In genomic region chr9:14418262-14419200, GRCh38 we compare ENCODE assay signal across 17 cellular contexts.
DNase-seq lines count a peak whose midpoint lies in the region; ATAC-seq and TF ChIP-seq lines count a peak whose summit lies in the region.
"Had no signal": no experiment of that assay in that cellular context is flagged by ENCODE, and none has a peak within 500 bp of the region (broad histone marks: within the 10 kb centered on the region; RNA-seq: fewer than 3 reads in every experiment).

No MANE protein-coding gene starts in this region.

- no peaks in the 10 kb centered on the region for H3K4me1 Mint-ChIP-seq in Caco-2 (ENCODE audit: low read depth, unreplicated experiment)
- H3K4me1 Mint-ChIP-seq: CD4-positive, CD25-positive, alpha-beta regulatory T cell; stimulated activated naive B cell treated with anti-CD40 and anti-IgM and Interleukin-4, amounts not matched to agents 10 μg/mL and 1 μg/mL and 100 μg/mL, for 72 hours had no signal

- no peaks in the 10 kb centered on the region for H3K79me2 ChIP-seq in SK-N-SH (ENCODE audit: insufficient read depth)

- no peaks in the 10 kb centered on the region for H3K36me3 Mint-ChIP-seq in Caco-2 (ENCODE audit: insufficient read depth, unreplicated experiment)
- H3K36me3 Mint-ChIP-seq: CD4-positive, CD25-positive, alpha-beta regulatory T cell; stimulated activated naive B cell treated with anti-CD40 and anti-IgM and Interleukin-4, amounts not matched to agents 10 μg/mL and 1 μg/mL and 100 μg/mL, for 72 hours had no signal

- H3K27ac ChIP-seq in SK-N-SH (ENCODE audit: low read depth in 2 of 2, low read length in 1 of 2), result peak overlapping the region in 1 of 2 experiments; percentile 9; a peak in 2 of 4 replicates
- H3K27ac ChIP-seq in vagina, result no peak overlapping the region
- H3K27ac ChIP-seq: transverse colon had no signal

- CTCF ChIA-PET in SK-N-SH (lab: Yijun Ruan, JAX), result interaction anchor here (1.0 to 1.3 kb wide), 2 partner anchors 11 to 12 kb away, joined by 4 to 6 read pairs; no protein-coding TSS in a partner anchor
- CTCF ChIA-PET in Caco-2 (lab: Charles Lee), result no interaction called here

- H4K20me1 ChIP-seq in SK-N-SH (ENCODE audit: insufficient read depth), result no peaks in the 10 kb centered on the region

- no peak for ATAC-seq in SK-N-SH treated with all-trans-retinoic acid at 6 μM for 48 hours
- ATAC-seq in HG03457 (IDR thresholded peaks at IDR 0.05; ENCODE audit: unreplicated experiment), result no peak
- no peak for ATAC-seq in HG03432 (IDR thresholded peaks at IDR 0.05; ENCODE audit: unreplicated experiment)
- ATAC-seq: effector memory CD8-positive, alpha-beta T cell; stimulated activated naive B cell treated with anti-CD40 and anti-IgM and Interleukin-4, amounts not matched to agents 10 μg/mL and 1 μg/mL and 100 μg/mL, for 72 hours had no signal

- no peaks in the 10 kb centered on the region for H3K9me3 Mint-ChIP-seq in Caco-2 (ENCODE audit: unreplicated experiment)
- H3K9me3 Mint-ChIP-seq: effector memory CD8-positive, alpha-beta T cell; neural crest cell; stimulated activated naive B cell treated with anti-CD40 and anti-IgM and Interleukin-4, amounts not matched to agents 10 μg/mL and 1 μg/mL and 100 μg/mL, for 72 hours had no signal

- H3K4me1 ChIP-seq in SK-N-SH (ENCODE audit: control insufficient read depth in 1 of 2, insufficient read depth in 2 of 2, low read depth in 1 of 2, low read length in 1 of 2) (peaks cover 8 to 9% of the 10 kb centered on the region in 2 experiments; a peak in 2 of 4 replicates), vagina (peaks cover 9% of the 10 kb centered on the region), Caco-2 (no peaks in the 10 kb centered on the region)
- H3K4me1 ChIP-seq: transverse colon had no signal

- no peak overlapping the region for H3K4me2 ChIP-seq in SK-N-SH

- no peak overlapping the region for H3K27ac Mint-ChIP-seq in Caco-2 (ENCODE audit: unreplicated experiment)
- H3K27ac Mint-ChIP-seq: CD4-positive, CD25-positive, alpha-beta regulatory T cell; effector memory CD8-positive, alpha-beta T cell; stimulated activated naive B cell treated with anti-CD40 and anti-IgM and Interleukin-4, amounts not matched to agents 10 μg/mL and 1 μg/mL and 100 μg/mL, for 72 hours had no signal

- no peaks in the 10 kb centered on the region for H3K9me2 ChIP-seq in SK-N-SH

- intact Hi-C loops in vagina (cut with DNase I), result no loop called here
- intact Hi-C loops in Caco-2 (cut with micrococcal nuclease; ENCODE audit: unreplicated experiment), result no loop called here

- H2AFZ ChIP-seq in SK-N-SH (ENCODE audit: low read depth), result no peak overlapping the region

- BruUV-seq in Caco-2 (replicated peaks; lab: Mats Ljungman, UMichigan), result no TSS peak

- H3K9me3 ChIP-seq in SK-N-SH, result no peaks in the 10 kb centered on the region
- H3K9me3 ChIP-seq in vagina, result no peaks in the 10 kb centered on the region
- no peaks in the 10 kb centered on the region for H3K9me3 ChIP-seq in Caco-2
- H3K9me3 ChIP-seq: transverse colon had no signal

- H3K4me3 ChIP-seq in SK-N-SH (ENCODE audit: low read depth in 2 of 2, low read length in 1 of 2) (no peak overlapping the region), cardiac fibroblast (replicated peaks in 1 of 2; ENCODE audit: low read depth in 2 of 2, low read length in 2 of 2) (no peak overlapping the region), vagina (peak overlapping the region; percentile 5 to 35), Caco-2 (ENCODE audit: low read depth, low read length) (no peak overlapping the region)
- H3K4me3 ChIP-seq: transverse colon had no signal

- no peak overlapping the region for H3K4me3 Mint-ChIP-seq in Caco-2 (ENCODE audit: unreplicated experiment)
- H3K4me3 Mint-ChIP-seq: CD4-positive, CD25-positive, alpha-beta regulatory T cell; effector memory CD8-positive, alpha-beta T cell; neural crest cell; stimulated activated naive B cell treated with anti-CD40 and anti-IgM and Interleukin-4, amounts not matched to agents 10 μg/mL and 1 μg/mL and 100 μg/mL, for 72 hours had no signal

- TF ChIP-seq CTCF in SK-N-SH (IDR thresholded peaks at IDR 0.05), result no peak
- TF ChIP-seq CTCF in cardiac fibroblast (IDR thresholded peaks at IDR 0.05; ENCODE audit: low read depth, low read length), result no peak
- TF ChIP-seq CTCF in vagina (IDR thresholded peaks at IDR 0.05), result no peak
- no peak for TF ChIP-seq CTCF in Caco-2 (IDR thresholded peaks at IDR 0.05; ENCODE audit: insufficient read depth in 1 of 2, low read depth in 1 of 2, low read length in 1 of 2, severe bottlenecking in 1 of 2, unreplicated experiment in 1 of 2)

- H3K9ac ChIP-seq in SK-N-SH, result no peak overlapping the region

- no peak for DNase-seq in SK-N-SH
- DNase-seq in cardiac fibroblast (ENCODE audit: low read depth in 2 of 2), result peak; percentile 34 to 47
- DNase-seq in left kidney (ENCODE audit: low read depth, low spot score), result peak; percentile 15
- no peak for DNase-seq in vagina (ENCODE audit: extremely low spot score in 2 of 2)
- DNase-seq in Caco-2, result no peak
- DNase-seq: activated CD4-positive, alpha-beta T cell treated with anti-CD3 and anti-CD28 coated beads for 48 hours; activated effector memory CD4-positive, alpha-beta T cell treated with Interleukin-2 at 50 U/mL for 16 hours; CD4-positive, CD25-positive, alpha-beta regulatory T cell; DMS79 treated with DMSO at 0.1 percent for 48 hours; effector memory CD8-positive, alpha-beta T cell; NCI-H2029; stimulated activated naive B cell treated with anti-CD40 and anti-IgM and Interleukin-4, amounts not matched to agents 10 μg/mL and 1 μg/mL and 100 μg/mL, for 72 hours; transverse colon had no signal

- TF ChIP-seq RAD21 in SK-N-SH (IDR thresholded peaks at IDR 0.05; ENCODE audit: low read length), result no peak

- H3K36me3 ChIP-seq in SK-N-SH (replicated peaks in 1 of 2; ENCODE audit: control insufficient read depth in 1 of 2, insufficient read depth in 2 of 2, low read length in 1 of 2) (no peaks in the 10 kb centered on the region), vagina (no peaks in the 10 kb centered on the region), Caco-2 (ENCODE audit: control insufficient read depth, insufficient read depth, low read length) (no peaks in the 10 kb centered on the region)
- H3K36me3 ChIP-seq: transverse colon had no signal

- no peak for TF ChIP-seq POLR2A in vagina (IDR thresholded peaks at IDR 0.05)

- no peak for TF ChIP-seq EP300 in SK-N-SH (IDR thresholded peaks at IDR 0.05; ENCODE audit: borderline replicate concordance in 1 of 2, low read depth in 1 of 2, low read length in 1 of 2)

- H3K27me3 ChIP-seq in SK-N-SH (ENCODE audit: insufficient read depth) (no peaks in the 10 kb centered on the region), vagina (no peaks in the 10 kb centered on the region), Caco-2 (replicated peaks; ENCODE audit: control insufficient read depth, insufficient read depth, low read length) (no peaks in the 10 kb centered on the region)
- H3K27me3 ChIP-seq: transverse colon had no signal

- WGBS in SK-N-SH (ENCODE audit: low lambda C conversion rate), result 70% methylated on average over 9 of the region's 9 CpGs

- no peaks in the 10 kb centered on the region for H3K27me3 Mint-ChIP-seq in Caco-2 (ENCODE audit: insufficient read depth, unreplicated experiment)
- H3K27me3 Mint-ChIP-seq: CD4-positive, CD25-positive, alpha-beta regulatory T cell; effector memory CD8-positive, alpha-beta T cell had no signal

- peaks cover 7% of the 10 kb centered on the region for H3F3A ChIP-seq in SK-N-SH (replicated peaks; ENCODE audit: insufficient read depth)

- POLR2A ChIA-PET in SK-N-SH (lab: Yijun Ruan, JAX), result no interaction called here
- POLR2A ChIA-PET in Caco-2 (lab: Charles Lee), result no interaction called here

TF ChIP-seq in SK-N-SH treated with all-trans-retinoic acid at 6 μM for 48 hours, 23 proteins besides CTCF, POLR2A, EP300 and RAD21:
- TF ChIP-seq SNAI2 (CRISPR knock-in tag; IDR thresholded peaks at IDR 0.05) (no peak), ISL1 (CRISPR knock-in tag; IDR thresholded peaks at IDR 0.05) (0 out of 2 replicates have a peak, but pooled peaks have one; percentile 9)

TF ChIP-seq in SK-N-SH, 30 proteins besides CTCF, POLR2A, EP300 and RAD21:
- no peak for TF ChIP-seq FOSL2 (IDR thresholded peaks at IDR 0.05; ENCODE audit: borderline replicate concordance, low read depth)
- no peak for TF ChIP-seq MXI1 (IDR thresholded peaks at IDR 0.05; ENCODE audit: low read depth, low read length)
- no peak for TF ChIP-seq SMC3 (IDR thresholded peaks at IDR 0.05; ENCODE audit: low read depth, low read length)
- no peak for TF ChIP-seq YY1 (IDR thresholded peaks at IDR 0.05; ENCODE audit: low read depth)
- no peak for TF ChIP-seq PBX3 (IDR thresholded peaks at IDR 0.05)
TF ChIP-seq in SK-N-SH: peak in this region for 0.

Comparison
In these comparisons a context has a peak if more than half of its experiments do, and no peak if none do; other contexts are left out.
1. DNase-seq: peak in cardiac fibroblast (2 of 2) and left kidney (single experiment); none in SK-N-SH (single experiment), vagina (0 of 2) and Caco-2 (0 of 2).
2. H3K4me3 ChIP-seq: peak in vagina (2 of 2); none in SK-N-SH (0 of 2), cardiac fibroblast (0 of 2) and Caco-2 (single experiment).